In the genomic region with DNA sequence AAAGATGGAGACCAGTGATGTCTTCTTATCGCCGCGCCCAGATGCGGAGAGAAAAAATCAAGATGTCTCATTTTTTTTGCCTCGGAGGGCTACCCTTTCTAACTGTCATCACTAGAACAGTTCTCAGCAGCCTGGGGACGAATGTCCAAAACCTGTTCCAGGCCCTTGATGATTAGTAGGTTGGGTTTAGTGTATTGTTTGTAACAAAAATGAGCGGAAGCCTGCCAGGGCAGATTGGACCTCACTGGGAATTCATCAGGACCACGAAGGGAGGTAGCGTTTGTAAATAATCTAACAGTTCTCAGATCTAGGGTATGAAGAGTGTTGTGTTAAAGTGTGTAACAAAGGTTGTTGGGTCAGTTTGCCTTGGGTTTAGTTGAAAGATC, we compare ENCODE assay signal across 8 cellular contexts. TPM values are rescaled to one million over a fixed set of nuclear protein-coding genes. Genes with fewer than 3 reads are reported as not detected.
DNase-seq lines count a peak whose midpoint lies in the region; ATAC-seq and TF ChIP-seq lines count a peak whose summit lies in the region.

No MANE protein-coding gene starts in this region.

- peak overlapping the region; percentile 17 for H3K4me2 ChIP-seq in mesendoderm (ENCODE audit: low read length)

- peaks cover 79% of the 10 kb centered on the region for H3K4me1 Mint-ChIP-seq in brain

- H3K4me3 Mint-ChIP-seq in brain = peak overlapping the region; percentile 89 to 95 (median 93)

- H2BK120ac ChIP-seq in mesendoderm (ENCODE audit: low read depth, low read length) = no peak overlapping the region

- WGBS in mesendoderm (ENCODE audit: extremely low coverage, insufficient coverage, low lambda C conversion rate) = no CpG with 5 or more reads among the region's 9 CpGs

- peak overlapping the region; percentile 83 to 95 (median 90) for H3K27ac Mint-ChIP-seq in brain

- no peak overlapping the region for H2BK5ac ChIP-seq in mesendoderm (ENCODE audit: low read length)

- H3K4me1 ChIP-seq in left ventricle myocardium inferior = peaks cover 67% of the 10 kb centered on the region
- H3K4me1 ChIP-seq in mesendoderm (ENCODE audit: control insufficient read depth, low read depth, low read length) = peaks cover 4% of the 10 kb centered on the region
- peaks cover 0 to 10% of the 10 kb centered on the region in 2 donors for H3K4me1 ChIP-seq in uterus

- no peak for TF ChIP-seq POLR2A in uterus (IDR thresholded peaks at IDR 0.05)

- H3K36me3 Mint-ChIP-seq in brain = peaks cover 7% of the 10 kb centered on the region

- no peaks in the 10 kb centered on the region for H3K27me3 ChIP-seq in left ventricle myocardium inferior (ENCODE audit: low read depth)
- no peaks in the 10 kb centered on the region for H3K27me3 ChIP-seq in mesendoderm (ENCODE audit: insufficient read depth, low read length, poor library complexity)
- no peaks in the 10 kb centered on the region for H3K27me3 ChIP-seq in uterus

- H3K23ac ChIP-seq in mesendoderm (ENCODE audit: low read length) = no peak overlapping the region

- H3K79me1 ChIP-seq in mesendoderm (ENCODE audit: low read length) = peaks cover 9% of the 10 kb centered on the region

- H2AK5ac ChIP-seq in mesendoderm (ENCODE audit: low read length) = no peak overlapping the region

- H3K4me3 ChIP-seq in left ventricle myocardium inferior (peak overlapping the region; percentile 94), mesendoderm (ENCODE audit: low read length) (peak overlapping the region; percentile 63), uterus (peak overlapping the region; percentile 67 to 88)

- peak overlapping the region; percentile 80 for H3K9ac ChIP-seq in mesendoderm (ENCODE audit: low read length)

- TF ChIP-seq CTCF in left ventricle myocardium inferior (IDR thresholded peaks at IDR 0.05; ENCODE audit: borderline replicate concordance) (no peak), brain (conservative IDR thresholded peaks at IDR 0.05) (no peak), uterus (IDR thresholded peaks at IDR 0.05) (no peak)

- H3K4ac ChIP-seq in mesendoderm (ENCODE audit: low read depth, low read length) = no peak overlapping the region

- intact Hi-C loops in left ventricle myocardium inferior (cut with micrococcal nuclease) (no loop called here), Right ventricle myocardium superior (cut with DNase I) (no loop called here), uterus (cut with DNase I; ENCODE audit: low total_unique reads) (no loop called here)

- H4K8ac ChIP-seq in mesendoderm (ENCODE audit: low read depth, low read length) = no peak overlapping the region

- no peak overlapping the region for H2BK15ac ChIP-seq in mesendoderm (replicated peaks; ENCODE audit: low read depth)

- no peaks in the 10 kb centered on the region for H3K9me3 ChIP-seq in left ventricle myocardium inferior (replicated peaks)
- H3K9me3 ChIP-seq in uterus = no peaks in the 10 kb centered on the region

- DNase-seq in left ventricle myocardium inferior (no peak), Right ventricle myocardium superior (no peak), mesendoderm (no peak), uterus (no peak), epidermal melanocyte (ENCODE audit: insufficient read length, low spot score) (no peak), T-helper 9 cell (no peak)

- no peak overlapping the region for H4K5ac ChIP-seq in mesendoderm (ENCODE audit: low read length)

- peaks cover 9% of the 10 kb centered on the region for H3K79me2 ChIP-seq in mesendoderm (ENCODE audit: control insufficient read depth, insufficient read depth, low read length)

- no peaks in the 10 kb centered on the region for H3K36me3 ChIP-seq in left ventricle myocardium inferior
- no peaks in the 10 kb centered on the region for H3K36me3 ChIP-seq in mesendoderm (ENCODE audit: control insufficient read depth, insufficient read depth, low read length)
- no peaks in the 10 kb centered on the region for H3K36me3 ChIP-seq in uterus

- H3K18ac ChIP-seq in mesendoderm (ENCODE audit: low read length) = peak overlapping the region; percentile 12

- ATAC-seq in Right ventricle myocardium superior (ENCODE audit: poor library complexity) (no peak), GM21529 (IDR thresholded peaks at IDR 0.05; ENCODE audit: unreplicated experiment) (no peak)

- peaks cover 0 to 3% (median 0%) of the 10 kb centered on the region in 5 experiments for H3K9me3 Mint-ChIP-seq in brain

- peaks cover 6% of the 10 kb centered on the region for H3K27me3 Mint-ChIP-seq in brain

- H3K27ac ChIP-seq in left ventricle myocardium inferior (replicated peaks) (peak overlapping the region; percentile 95), mesendoderm (ENCODE audit: low read depth, low read length) (no peak overlapping the region), uterus (peak overlapping the region; percentile 88 to 95)

- H3K56ac ChIP-seq in mesendoderm (ENCODE audit: low read length) = peak overlapping the region; percentile 89

RNA-seq across cellular contexts. Expression of a gene that starts 0.8 kb away (rescaled TPM):
- 20.2 TPM for total RNA-seq in left ventricle myocardium inferior
- 19.5 TPM for total RNA-seq in Right ventricle myocardium superior
- polyA plus RNA-seq in brain (ENCODE audit: insufficient read depth, low read depth, low replicate concordance) = 15.2 TPM
- 9.3 TPM for polyA plus RNA-seq in mesendoderm (2013, experiment 1 of 2)
- 9.4 TPM for polyA plus RNA-seq in mesendoderm (2013, experiment 2 of 2)
- total RNA-seq in uterus = 10 to 100 TPM; 14.1 to 55.0 (median 30.0) TPM
